In genomic region chr11:115503886-115504278, GRCh38 we compare ENCODE assay signal across 8 cellular contexts. TPM values are rescaled to one million over a fixed set of nuclear protein-coding genes. Genes with fewer than 3 reads are reported as not detected.
DNase-seq lines count a peak whose midpoint lies in the region; ATAC-seq lines count a peak whose summit lies in the region.

No MANE protein-coding gene starts in this region.

- intact Hi-C loops in activated CD4-positive, alpha-beta memory T cell treated with anti-CD3 and anti-CD28 coated beads for 36 hours (cut with micrococcal nuclease): loop anchor here (1.0 to 5.0 kb wide), 4 partner anchors 122 to 421 kb away; no protein-coding TSS in a partner anchor
- intact Hi-C loops in right cardiac atrium (cut with DNase I): loop anchor here in 3 of 4 donors (5.0 to 10.0 kb wide), 5 partner anchors 162 to 251 kb away; no protein-coding TSS in a partner anchor

- ATAC-seq in activated CD8-positive, alpha-beta memory T cell treated with anti-CD3 and anti-CD28 coated beads, Interleukin-2, amount 10 ng/mL, durations not matched to agents 7 days and 5 days: no peak
- ATAC-seq in right cardiac atrium (peak; percentile 7 to 17), GM19463 (IDR thresholded peaks at IDR 0.05; ENCODE audit: unreplicated experiment) (no peak)
- ATAC-seq in stimulated activated effector memory CD8-positive, alpha-beta T cell treated with anti-CD3 and anti-CD28 coated beads, Interleukin-12 subunit alpha, Interleukin-12 subunit beta, amount 100 ng/mL, for 72 hours: peak; percentile 1

- peaks cover 5% of the 10 kb centered on the region for H3K4me1 Mint-ChIP-seq in activated CD8-positive, alpha-beta memory T cell treated with anti-CD3 and anti-CD28 coated beads, Interleukin-2, amount 10 ng/mL, durations not matched to agents 7 days and 5 days
- H3K4me1 Mint-ChIP-seq in activated CD4-positive, alpha-beta memory T cell treated with anti-CD3 and anti-CD28 coated beads for 36 hours (ENCODE audit: low read depth): peaks cover 10% of the 10 kb centered on the region
- H3K4me1 Mint-ChIP-seq in stimulated activated effector memory CD8-positive, alpha-beta T cell treated with anti-CD3 and anti-CD28 coated beads, Interleukin-12 subunit alpha, Interleukin-12 subunit beta, amount 100 ng/mL, for 72 hours: peaks cover 11% of the 10 kb centered on the region

- POLR2A ChIA-PET in activated CD4-positive, alpha-beta memory T cell treated with anti-CD3 and anti-CD28 coated beads for 36 hours (lab: Charles Lee): no interaction called here

- H3K27me3 ChIP-seq in right cardiac atrium (ENCODE audit: control insufficient read depth, insufficient read depth): no peaks in the 10 kb centered on the region

- H3K36me3 Mint-ChIP-seq in activated CD8-positive, alpha-beta memory T cell treated with anti-CD3 and anti-CD28 coated beads, Interleukin-2, amount 10 ng/mL, durations not matched to agents 7 days and 5 days: no peaks in the 10 kb centered on the region
- H3K36me3 Mint-ChIP-seq in activated CD4-positive, alpha-beta memory T cell treated with anti-CD3 and anti-CD28 coated beads for 36 hours: peaks cover 2% of the 10 kb centered on the region
- H3K36me3 Mint-ChIP-seq in stimulated activated effector memory CD8-positive, alpha-beta T cell treated with anti-CD3 and anti-CD28 coated beads, Interleukin-12 subunit alpha, Interleukin-12 subunit beta, amount 100 ng/mL, for 72 hours: no peaks in the 10 kb centered on the region

- peak overlapping the region; percentile 45 for H3K4me3 Mint-ChIP-seq in activated CD8-positive, alpha-beta memory T cell treated with anti-CD3 and anti-CD28 coated beads, Interleukin-2, amount 10 ng/mL, durations not matched to agents 7 days and 5 days
- H3K4me3 Mint-ChIP-seq in activated CD4-positive, alpha-beta memory T cell treated with anti-CD3 and anti-CD28 coated beads for 36 hours: peak overlapping the region; percentile 59
- no peak overlapping the region for H3K4me3 Mint-ChIP-seq in stimulated activated effector memory CD8-positive, alpha-beta T cell treated with anti-CD3 and anti-CD28 coated beads, Interleukin-12 subunit alpha, Interleukin-12 subunit beta, amount 100 ng/mL, for 72 hours

- no peak overlapping the region for H3K27ac Mint-ChIP-seq in activated CD8-positive, alpha-beta memory T cell treated with anti-CD3 and anti-CD28 coated beads, Interleukin-2, amount 10 ng/mL, durations not matched to agents 7 days and 5 days
- H3K27ac Mint-ChIP-seq in activated CD4-positive, alpha-beta memory T cell treated with anti-CD3 and anti-CD28 coated beads for 36 hours: no peak overlapping the region
- H3K27ac Mint-ChIP-seq in stimulated activated effector memory CD8-positive, alpha-beta T cell treated with anti-CD3 and anti-CD28 coated beads, Interleukin-12 subunit alpha, Interleukin-12 subunit beta, amount 100 ng/mL, for 72 hours: no peak overlapping the region

- peak overlapping the region; percentile 47 for H3K4me3 ChIP-seq in right cardiac atrium (ENCODE audit: low read length)

- under 1% methylated on average over 15 of the region's 15 CpGs for WGBS in right cardiac atrium

- no peaks in the 10 kb centered on the region for H3K9me3 ChIP-seq in right cardiac atrium (ENCODE audit: control insufficient read depth, low read length)

- no peaks in the 10 kb centered on the region for H3K4me1 ChIP-seq in right cardiac atrium (ENCODE audit: control insufficient read depth, insufficient read depth, low read length)

- CTCF ChIA-PET in activated CD8-positive, alpha-beta memory T cell treated with anti-CD3 and anti-CD28 coated beads, Interleukin-2, amount 10 ng/mL, durations not matched to agents 7 days and 5 days (lab: Charles Lee): no interaction called here
- CTCF ChIA-PET in activated CD4-positive, alpha-beta memory T cell treated with anti-CD3 and anti-CD28 coated beads for 36 hours (lab: Charles Lee): no interaction called here

- DNase-seq in activated CD8-positive, alpha-beta memory T cell treated with anti-CD3 and anti-CD28 coated beads, Interleukin-2, amount 10 ng/mL, durations not matched to agents 7 days and 5 days: no peak
- DNase-seq in activated CD8-positive, alpha-beta memory T cell treated with anti-CD3 and anti-CD28 coated beads, Interleukin-2, amount 50 U/mL, for 48 hours: no peak
- DNase-seq in activated CD4-positive, alpha-beta memory T cell treated with anti-CD3 and anti-CD28 coated beads for 36 hours: no peak
- DNase-seq in right cardiac atrium (no peak), GF-D8 (lab: John Stamatoyannopoulos, UW) (no peak)
- peak in 1 of 2 donors; percentile 50 for DNase-seq in stimulated activated effector memory CD8-positive, alpha-beta T cell treated with anti-CD3 and anti-CD28 coated beads, Interleukin-12 subunit alpha, Interleukin-12 subunit beta, amount 100 ng/mL, for 72 hours (ENCODE audit: low spot score in 2 of 2)
- DNase-seq in activated effector memory CD4-positive, alpha-beta T cell treated with anti-CD3 and anti-CD28 coated beads, Interleukin-2, amount 50 U/mL, for 16 hours: no peak

- H3K27me3 Mint-ChIP-seq in activated CD8-positive, alpha-beta memory T cell treated with anti-CD3 and anti-CD28 coated beads, Interleukin-2, amount 10 ng/mL, durations not matched to agents 7 days and 5 days: peaks cover 25% of the 10 kb centered on the region
- peaks cover 26% of the 10 kb centered on the region for H3K27me3 Mint-ChIP-seq in activated CD4-positive, alpha-beta memory T cell treated with anti-CD3 and anti-CD28 coated beads for 36 hours

- H3K9me3 Mint-ChIP-seq in activated CD8-positive, alpha-beta memory T cell treated with anti-CD3 and anti-CD28 coated beads, Interleukin-2, amount 10 ng/mL, durations not matched to agents 7 days and 5 days (ENCODE audit: low read depth): no peaks in the 10 kb centered on the region
- no peaks in the 10 kb centered on the region for H3K9me3 Mint-ChIP-seq in activated CD4-positive, alpha-beta memory T cell treated with anti-CD3 and anti-CD28 coated beads for 36 hours
- no peaks in the 10 kb centered on the region for H3K9me3 Mint-ChIP-seq in stimulated activated effector memory CD8-positive, alpha-beta T cell treated with anti-CD3 and anti-CD28 coated beads, Interleukin-12 subunit alpha, Interleukin-12 subunit beta, amount 100 ng/mL, for 72 hours

- H3K27ac ChIP-seq in right cardiac atrium (ENCODE audit: low read length): peak overlapping the region; percentile 3

RNA-seq across cellular contexts. Expression of gene CADM1, which starts 0.3 kb away (rescaled TPM):
- 1 to 10 TPM in 1 of 2 experiments, under 1 TPM in 1; 0.76 to 1.2 TPM for total RNA-seq in activated CD8-positive, alpha-beta memory T cell treated with anti-CD3 and anti-CD28 coated beads, Interleukin-2, amount 10 ng/mL, durations not matched to agents 7 days and 5 days
- total RNA-seq in activated CD4-positive, alpha-beta memory T cell treated with anti-CD3 and anti-CD28 coated beads for 36 hours: 1 to 10 TPM in 1 of 2 experiments, under 1 TPM in 1; 0.95 to 1.5 TPM
- 10 to 100 TPM; 25.4 to 42.6 (median 35.5) TPM for total RNA-seq in right cardiac atrium
- polyA plus RNA-seq in right cardiac atrium: 14.8 TPM

Comparison
In these comparisons a context has a peak if more than half of its experiments do, and no peak if none do; other contexts are left out.
1. ATAC-seq: peak in right cardiac atrium (2 of 2) and stimulated activated effector memory CD8-positive, alpha-beta T cell treated with anti-CD3 and anti-CD28 coated beads, Interleukin-12 subunit alpha, Interleukin-12 subunit beta, amount 100 ng/mL, for 72 hours (single experiment); none in activated CD8-positive, alpha-beta memory T cell treated with anti-CD3 and anti-CD28 coated beads, Interleukin-2, amount 10 ng/mL, durations not matched to agents 7 days and 5 days (single experiment) and GM19463 (single experiment).
2. RNA of gene CADM1, which starts 0.3 kb away (total RNA-seq): 25.4 to 42.6 TPM in right cardiac atrium; 0.95 to 1.5 TPM in activated CD4-positive, alpha-beta memory T cell treated with anti-CD3 and anti-CD28 coated beads for 36 hours and 0.76 to 1.2 TPM in activated CD8-positive, alpha-beta memory T cell treated with anti-CD3 and anti-CD28 coated beads, Interleukin-2, amount 10 ng/mL, durations not matched to agents 7 days and 5 days; every median in the first group is over 10 times any median in the second.